14 cellular contexts compared by ENCODE assay signal in genomic region chr22:24728790-24729637, GRCh38. TPM values are rescaled to one million over a fixed set of nuclear protein-coding genes. Genes with fewer than 3 reads are reported as not detected.
DNase-seq lines count a peak whose midpoint lies in the region; ATAC-seq and TF ChIP-seq lines count a peak whose summit lies in the region.
"Had no signal": no experiment of that assay in that cellular context is flagged by ENCODE, and none has a peak within 500 bp of the region (broad histone marks: within the 10 kb centered on the region; RNA-seq: fewer than 3 reads in every experiment).

No MANE protein-coding gene starts in this region.

- no peaks in the 10 kb centered on the region for H3K9me3 ChIP-seq in Panc1 (ENCODE audit: control insufficient read depth, insufficient read depth, low read depth, low read length)
- H3K9me3 ChIP-seq: colonic mucosa, HAP-1 had no signal

- H3K4me1 Mint-ChIP-seq in CD14-positive monocyte (peaks cover 11% of the 10 kb centered on the region), neural crest cell (peaks cover 13% of the 10 kb centered on the region)
- peaks cover 3% of the 10 kb centered on the region for H3K4me1 Mint-ChIP-seq in T-helper 2 cell treated with Interferon-gamma antibody and Interleukin-4, amounts not matched to agents 5 μg/mL and 100 μg/mL, for 36 hours (ENCODE audit: low read depth)
- H3K4me1 Mint-ChIP-seq: activated CD8-positive, alpha-beta memory T cell treated with anti-CD3 and anti-CD28 coated beads, Interleukin-2, amount 10 ng/mL, durations not matched to agents 7 days and 5 days had no signal

- H3K36me3 Mint-ChIP-seq in CD14-positive monocyte: no peaks in the 10 kb centered on the region
- H3K36me3 Mint-ChIP-seq in neural crest cell (ENCODE audit: low read depth): no peaks in the 10 kb centered on the region
- H3K36me3 Mint-ChIP-seq in T-helper 2 cell treated with Interferon-gamma antibody and Interleukin-4, amounts not matched to agents 5 μg/mL and 100 μg/mL, for 36 hours (ENCODE audit: low read depth): no peaks in the 10 kb centered on the region
- H3K36me3 Mint-ChIP-seq: activated CD8-positive, alpha-beta memory T cell treated with anti-CD3 and anti-CD28 coated beads, Interleukin-2, amount 10 ng/mL, durations not matched to agents 7 days and 5 days; CD8-positive, alpha-beta T cell had no signal

- H3K27ac Mint-ChIP-seq in CD14-positive monocyte: no peak overlapping the region
- peak overlapping the region; percentile 40 for H3K27ac Mint-ChIP-seq in neural crest cell (ENCODE audit: unreplicated experiment)
- H3K27ac Mint-ChIP-seq in T-helper 2 cell treated with Interferon-gamma antibody and Interleukin-4, amounts not matched to agents 5 μg/mL and 100 μg/mL, for 36 hours: no peak overlapping the region
- H3K27ac Mint-ChIP-seq: activated CD8-positive, alpha-beta memory T cell treated with anti-CD3 and anti-CD28 coated beads, Interleukin-2, amount 10 ng/mL, durations not matched to agents 7 days and 5 days; CD8-positive, alpha-beta T cell had no signal

- ATAC-seq in Panc1 (0 out of 2 replicates have a peak, but pooled peaks have one; percentile 37), HG02588 (IDR thresholded peaks at IDR 0.05; ENCODE audit: unreplicated experiment) (no peak)
- ATAC-seq: activated CD8-positive, alpha-beta memory T cell treated with anti-CD3 and anti-CD28 coated beads, Interleukin-2, amount 10 ng/mL, durations not matched to agents 7 days and 5 days; CD8-positive, alpha-beta T cell had no signal

- H3K4me1 ChIP-seq in Panc1 (ENCODE audit: control insufficient read depth, insufficient read depth, low read length): peaks cover 23% of the 10 kb centered on the region

- H3K36me3 ChIP-seq in Panc1 (ENCODE audit: control insufficient read depth, insufficient read depth, low read length): no peaks in the 10 kb centered on the region
- H3K36me3 ChIP-seq: colonic mucosa, HAP-1 had no signal

- no TSS peak for BruUV-seq in Panc1 (replicated peaks; lab: Mats Ljungman, UMichigan)

- intact Hi-C loops in CD14-positive monocyte (cut with micrococcal nuclease): no loop called here
- intact Hi-C loops in Panc1 (cut with micrococcal nuclease; ENCODE audit: unreplicated experiment): no loop called here

- H3K27me3 ChIP-seq in Panc1 (ENCODE audit: control insufficient read depth, insufficient read depth, low read length): no peaks in the 10 kb centered on the region

- H3K27me3 Mint-ChIP-seq in CD14-positive monocyte (ENCODE audit: low read depth in 3 of 3): peaks cover 1% of the 10 kb centered on the region in 3 donors
- no peaks in the 10 kb centered on the region for H3K27me3 Mint-ChIP-seq in neural crest cell (ENCODE audit: low read depth)
- H3K27me3 Mint-ChIP-seq in T-helper 2 cell treated with Interferon-gamma antibody and Interleukin-4, amounts not matched to agents 5 μg/mL and 100 μg/mL, for 36 hours (ENCODE audit: low read depth): peaks cover 12% of the 10 kb centered on the region

- peak overlapping the region; percentile 9 to 68 for H3K4me3 Mint-ChIP-seq in CD14-positive monocyte
- no peak overlapping the region for H3K4me3 Mint-ChIP-seq in neural crest cell
- no peak overlapping the region for H3K4me3 Mint-ChIP-seq in T-helper 2 cell treated with Interferon-gamma antibody and Interleukin-4, amounts not matched to agents 5 μg/mL and 100 μg/mL, for 36 hours
- H3K4me3 Mint-ChIP-seq: activated CD8-positive, alpha-beta memory T cell treated with anti-CD3 and anti-CD28 coated beads, Interleukin-2, amount 10 ng/mL, durations not matched to agents 7 days and 5 days; CD8-positive, alpha-beta T cell had no signal

- CTCF ChIA-PET in Panc1 (lab: Charles Lee): interaction anchor here (1.0 kb wide), 1 partner anchor 437 kb away, joined by 3 read pairs; no protein-coding TSS in a partner anchor
- CTCF ChIA-PET in RWPE1 (lab: Yijun Ruan, JAX): no interaction called here

- DNase-seq in CD14-positive monocyte (ENCODE audit: low spot score): no peak
- no peak for DNase-seq in Panc1 (ENCODE audit: low read depth, low spot score)
- peak; percentile 92 for DNase-seq in fibroblast of villous mesenchyme (ENCODE audit: low read depth)
- peak; percentile 11 for DNase-seq in neural crest cell (ENCODE audit: low read depth, low spot score)
- no peak for DNase-seq in HT-29 (ENCODE audit: low spot score)
- no peak for DNase-seq in T-helper 2 cell treated with Interferon-gamma antibody and Interleukin-4, amounts not matched to agents 5 μg/mL and 100 μg/mL, for 36 hours (ENCODE audit: low spot score)
- DNase-seq in RWPE1 (ENCODE audit: low spot score): no peak
- DNase-seq: activated CD8-positive, alpha-beta memory T cell treated with anti-CD3 and anti-CD28 coated beads, Interleukin-2, amount 10 ng/mL, durations not matched to agents 7 days and 5 days; CD8-positive, alpha-beta T cell; colonic mucosa; stimulated activated CD4-positive, alpha-beta T cell treated with anti-CD3 and anti-CD28 coated beads, Interleukin-4, amount 100 ng/mL, for 24 hours had no signal

- in situ Hi-C loops in Panc1 (cut with HindIII; ENCODE audit: low pct_unique_long_range_greater_than_20kb, low sequenced_read_pairs): no loop called here

- H3K9me3 Mint-ChIP-seq in CD14-positive monocyte (peaks cover 0 to 2% (median 0%) of the 10 kb centered on the region in 7 donors), neural crest cell (no peaks in the 10 kb centered on the region)
- no peaks in the 10 kb centered on the region for H3K9me3 Mint-ChIP-seq in T-helper 2 cell treated with Interferon-gamma antibody and Interleukin-4, amounts not matched to agents 5 μg/mL and 100 μg/mL, for 36 hours
- H3K9me3 Mint-ChIP-seq: CD8-positive, alpha-beta T cell had no signal

- H3K4me3 ChIP-seq in Panc1 (ENCODE audit: low read depth in 2 of 2, low read length in 2 of 2): no peak overlapping the region
- no peak overlapping the region for H3K4me3 ChIP-seq in fibroblast of villous mesenchyme (ENCODE audit: low read depth, low read length)
- H3K4me3 ChIP-seq: colonic mucosa, HAP-1 had no signal

- H3K27ac ChIP-seq in Panc1 (ENCODE audit: low read length) (no peak overlapping the region), RWPE1 (no peak overlapping the region)
- H3K27ac ChIP-seq: colonic mucosa had no signal

- POLR2A ChIA-PET in Panc1 (lab: Charles Lee): interaction anchor here (0.6 kb wide), 1 partner anchor 237 kb away, joined by 4 read pairs; no protein-coding TSS in a partner anchor
- POLR2A ChIA-PET in RWPE1 (lab: Yijun Ruan, JAX; ENCODE audit: low non-redundant PET): no interaction called here

- TF ChIP-seq CTCF in CD14-positive monocyte (IDR thresholded peaks at IDR 0.05): no peak
- no peak for TF ChIP-seq CTCF in Panc1 (IDR thresholded peaks at IDR 0.05)
- no peak for TF ChIP-seq CTCF in fibroblast of villous mesenchyme (IDR thresholded peaks at IDR 0.05; ENCODE audit: insufficient read depth, low read depth, low read length)
- no peak for TF ChIP-seq CTCF in neural crest cell (conservative IDR thresholded peaks at IDR 0.05)
- TF ChIP-seq CTCF in RWPE1 (conservative IDR thresholded peaks at IDR 0.05; ENCODE audit: low read depth): no peak

RNA-seq across cellular contexts. Expression of gene PIWIL3, which starts 45.5 kb away (rescaled TPM):
- not detected for polyA plus RNA-seq in CD14-positive monocyte
- not detected for total RNA-seq in Panc1 (2021; ENCODE audit: unreplicated experiment)
- not detected for polyA plus RNA-seq in Panc1 (2012; ENCODE audit: insufficient read length)
- not detected in 2 replicates for total RNA-seq in fibroblast of villous mesenchyme
- total RNA-seq in neural crest cell: not detected in 2 replicates
- not detected in 2 replicates for total RNA-seq in HT-29 (2014; rRNA removed; shearing (Covaris generic))
- total RNA-seq: activated CD8-positive, alpha-beta memory T cell treated with anti-CD3 and anti-CD28 coated beads, Interleukin-2, amount 10 ng/mL, durations not matched to agents 7 days and 5 days; CD8-positive, alpha-beta T cell; colonic mucosa; liver had no signal
- polyA plus RNA-seq: liver had no signal

Comparison
In these comparisons a context has a peak if more than half of its experiments do, and no peak if none do; other contexts are left out.
1. DNase-seq: peak in fibroblast of villous mesenchyme (single experiment) and neural crest cell (single experiment); none in CD14-positive monocyte (single experiment), Panc1 (single experiment), HT-29 (single experiment), T-helper 2 cell treated with Interferon-gamma antibody and Interleukin-4, amounts not matched to agents 5 μg/mL and 100 μg/mL, for 36 hours (single experiment) and RWPE1 (single experiment).
2. H3K4me3 Mint-ChIP-seq: peak in CD14-positive monocyte (2 of 2); none in neural crest cell (single experiment) and T-helper 2 cell treated with Interferon-gamma antibody and Interleukin-4, amounts not matched to agents 5 μg/mL and 100 μg/mL, for 36 hours (single experiment).